ENCODE assay signal across 22 cellular contexts in the genomic region with DNA sequence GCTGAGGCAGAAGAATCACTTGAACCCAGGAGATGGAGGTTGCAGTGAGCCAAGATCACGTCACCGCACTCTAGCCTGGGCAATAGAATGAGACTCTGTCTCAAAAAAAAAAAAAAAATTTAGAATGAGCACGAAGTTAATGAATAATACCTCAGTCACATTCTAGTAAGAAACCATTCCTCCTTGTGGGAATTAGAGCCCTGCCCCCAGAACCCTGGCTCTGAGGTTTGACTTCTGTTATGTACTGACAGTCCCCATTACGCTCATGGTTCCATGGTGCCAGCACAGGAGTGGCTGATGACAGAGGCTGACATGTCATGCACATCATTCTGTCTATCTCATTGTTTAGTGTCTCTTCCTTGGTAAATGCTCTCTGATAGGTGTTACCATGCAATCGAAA.
"Had no signal": no experiment of that assay in that cellular context is flagged by ENCODE, and none has a peak within 500 bp of the region (broad histone marks: within the 10 kb centered on the region; RNA-seq: fewer than 3 reads in every experiment).

No MANE protein-coding gene starts in this region.

- H3K4me3 ChIP-seq: dorsolateral prefrontal cortex, heart left ventricle, sigmoid colon, thyroid gland had no signal

- H3K36me3 Mint-ChIP-seq: activated naive CD4-positive, alpha-beta T cell treated with anti-CD3 and anti-CD28 coated beads, Interleukin-2, amount 10 ng/mL, durations not matched to agents 7 days and 5 days; natural killer cell had no signal

- DNase-seq: activated CD4-positive, alpha-beta T cell treated with anti-CD3 and anti-CD28 coated beads, Interleukin-2, amount 10 ng/mL, durations not matched to agents 24 days and 14 days; activated CD4-positive, CD25-positive, alpha-beta regulatory T cell; activated CD8-positive, alpha-beta T cell treated with anti-CD3 and anti-CD28 coated beads, Interleukin-2, amount 10 ng/mL, durations not matched to agents 7 days and 5 days; activated effector memory CD4-positive, alpha-beta T cell treated with Interleukin-2 at 50 U/mL for 16 hours; activated naive CD4-positive, alpha-beta T cell treated with anti-CD3 and anti-CD28 coated beads, Interleukin-2, amount 10 ng/mL, durations not matched to agents 7 days and 5 days; activated naive CD8-positive, alpha-beta T cell treated with anti-CD3 and anti-CD28 coated beads, Interleukin-2, amount 50 U/mL, for 24 hours; activated T-cell treated with anti-CD3 and anti-CD28 coated beads, Interleukin-2, amount 50 U/mL, for 24 hours; anterior cingulate cortex; brain microvascular endothelial cell; central memory CD4-positive, alpha-beta T cell; dorsolateral prefrontal cortex; erythroblast; heart left ventricle; mesendoderm; natural killer cell; nucleus accumbens; sigmoid colon; stimulated activated CD4-positive, alpha-beta T cell treated with anti-CD3 and anti-CD28 coated beads, Interleukin-4, amount 100 ng/mL, for 4 hours; stimulated activated naive CD4-positive, alpha-beta T cell; SW 1271; T-helper 2 cell; thyroid gland had no signal

- H3K9me3 Mint-ChIP-seq: activated CD4-positive, alpha-beta T cell treated with anti-CD3 and anti-CD28 coated beads, Interleukin-2, amount 10 ng/mL, durations not matched to agents 24 days and 14 days; activated naive CD4-positive, alpha-beta T cell treated with anti-CD3 and anti-CD28 coated beads, Interleukin-2, amount 10 ng/mL, durations not matched to agents 7 days and 5 days; activated naive CD8-positive, alpha-beta T cell treated with anti-CD3 and anti-CD28 coated beads, Interleukin-2, amount 50 U/mL, for 24 hours; activated T-cell treated with anti-CD3 and anti-CD28 coated beads, Interleukin-2, amount 50 U/mL, for 24 hours; natural killer cell had no signal

- H3K27me3 Mint-ChIP-seq: activated CD4-positive, alpha-beta T cell treated with anti-CD3 and anti-CD28 coated beads, Interleukin-2, amount 10 ng/mL, durations not matched to agents 24 days and 14 days; activated naive CD4-positive, alpha-beta T cell treated with anti-CD3 and anti-CD28 coated beads, Interleukin-2, amount 10 ng/mL, durations not matched to agents 7 days and 5 days; activated naive CD8-positive, alpha-beta T cell treated with anti-CD3 and anti-CD28 coated beads, Interleukin-2, amount 50 U/mL, for 24 hours; activated T-cell treated with anti-CD3 and anti-CD28 coated beads, Interleukin-2, amount 50 U/mL, for 24 hours had no signal

- H3K9me3 ChIP-seq: heart left ventricle, sigmoid colon, thyroid gland had no signal

- H3K27ac Mint-ChIP-seq: activated CD4-positive, alpha-beta T cell treated with anti-CD3 and anti-CD28 coated beads, Interleukin-2, amount 10 ng/mL, durations not matched to agents 24 days and 14 days; activated CD8-positive, alpha-beta T cell treated with anti-CD3 and anti-CD28 coated beads, Interleukin-2, amount 10 ng/mL, durations not matched to agents 7 days and 5 days; activated naive CD4-positive, alpha-beta T cell treated with anti-CD3 and anti-CD28 coated beads, Interleukin-2, amount 10 ng/mL, durations not matched to agents 7 days and 5 days; activated naive CD8-positive, alpha-beta T cell treated with anti-CD3 and anti-CD28 coated beads, Interleukin-2, amount 50 U/mL, for 24 hours; activated T-cell treated with anti-CD3 and anti-CD28 coated beads, Interleukin-2, amount 50 U/mL, for 24 hours; natural killer cell had no signal

- H3K36me3 ChIP-seq: brain microvascular endothelial cell, heart left ventricle, sigmoid colon, thyroid gland had no signal

- H3K4me3 Mint-ChIP-seq: activated CD4-positive, alpha-beta T cell treated with anti-CD3 and anti-CD28 coated beads, Interleukin-2, amount 10 ng/mL, durations not matched to agents 24 days and 14 days; activated CD8-positive, alpha-beta T cell treated with anti-CD3 and anti-CD28 coated beads, Interleukin-2, amount 10 ng/mL, durations not matched to agents 7 days and 5 days; activated naive CD4-positive, alpha-beta T cell treated with anti-CD3 and anti-CD28 coated beads, Interleukin-2, amount 10 ng/mL, durations not matched to agents 7 days and 5 days; activated naive CD8-positive, alpha-beta T cell treated with anti-CD3 and anti-CD28 coated beads, Interleukin-2, amount 50 U/mL, for 24 hours; activated T-cell treated with anti-CD3 and anti-CD28 coated beads, Interleukin-2, amount 50 U/mL, for 24 hours; natural killer cell had no signal

- H3K27me3 ChIP-seq: brain microvascular endothelial cell, dorsolateral prefrontal cortex, heart left ventricle, sigmoid colon, thyroid gland had no signal

- H3K27ac ChIP-seq: brain microvascular endothelial cell, heart left ventricle, sigmoid colon, thyroid gland had no signal

- H3K4me1 Mint-ChIP-seq: activated CD4-positive, alpha-beta T cell treated with anti-CD3 and anti-CD28 coated beads, Interleukin-2, amount 10 ng/mL, durations not matched to agents 24 days and 14 days had no signal
